Comparison of ENCODE assay signal across 38 cellular contexts in genomic region chr20:8786383-8786782, GRCh38.
"Had no signal": no experiment of that assay in that cellular context is flagged by ENCODE, and none has a peak within 500 bp of the region (broad histone marks: within the 10 kb centered on the region; RNA-seq: fewer than 3 reads in every experiment).

No MANE protein-coding gene starts in this region.

- ATAC-seq: activated naive CD4-positive, alpha-beta T cell treated with anti-CD3 and anti-CD28 coated beads, Interleukin-2, amount 50 U/mL, for 72 hours; activated naive CD8-positive, alpha-beta T cell treated with anti-CD3 and anti-CD28 coated beads, Interleukin-2, amount 50 U/mL, for 24 hours; activated T-cell treated with anti-CD3 and anti-CD28 coated beads, Interleukin-2, amount 50 U/mL, for 4 hours; activated T-cell treated with anti-CD3 and anti-CD28 coated beads, Interleukin-2, amount 50 U/mL, for 72 hours; activated T-helper 17 cell treated with anti-CD3 and anti-CD28 coated beads, Interleukin-2, amount 50 U/mL, for 72 hours; body of pancreas had no signal

- DNase-seq: activated effector memory CD4-positive, alpha-beta T cell treated with anti-CD3 and anti-CD28 coated beads, Interleukin-2, amount 50 U/mL, for 16 hours; activated effector memory CD4-positive, alpha-beta T cell treated with Interleukin-2 at 50 U/mL for 16 hours; activated gamma-delta T cell treated with Interleukin-2 at 50 U/mL for 16 hours; activated naive CD4-positive, alpha-beta T cell; activated naive CD4-positive, alpha-beta T cell treated with anti-CD3 and anti-CD28 coated beads for 36 hours; activated naive CD4-positive, alpha-beta T cell treated with anti-CD3 and anti-CD28 coated beads, Interleukin-2, amount 10 ng/mL, durations not matched to agents 7 days and 5 days; activated naive CD4-positive, alpha-beta T cell treated with anti-CD3 and anti-CD28 coated beads, Interleukin-2, amount 50 U/mL, for 16 hours; activated naive CD4-positive, alpha-beta T cell treated with Interleukin-2 at 50 U/mL for 16 hours; activated naive CD8-positive, alpha-beta T cell treated with anti-CD3 and anti-CD28 coated beads for 36 hours; activated naive CD8-positive, alpha-beta T cell treated with anti-CD3 and anti-CD28 coated beads, Interleukin-2, amount 10 ng/mL, durations not matched to agents 7 days and 5 days; activated naive CD8-positive, alpha-beta T cell treated with anti-CD3 and anti-CD28 coated beads, Interleukin-2, amount 50 U/mL, for 24 hours; activated T-cell treated with anti-CD3 and anti-CD28 coated beads, Interleukin-2, amount 50 U/mL, for 1 hour; activated T-cell treated with anti-CD3 and anti-CD28 coated beads, Interleukin-2, amount 50 U/mL, for 24 hours; activated T-cell treated with anti-CD3 and anti-CD28 coated beads, Interleukin-2, amount 50 U/mL, for 4 hours; activated T-cell treated with anti-CD3 and anti-CD28 coated beads, Interleukin-2, amount 50 U/mL, for 48 hours; activated T-cell treated with anti-CD3 and anti-CD28 coated beads, Interleukin-2, amount 50 U/mL, for 72 hours; adrenal gland; amniotic stem cell; amygdala; anterior cingulate cortex; aorta; body of pancreas; brain microvascular endothelial cell; caudate nucleus; central memory CD4-positive, alpha-beta T cell; cerebellar nuclear complex had no signal

- FAIRE-seq: astrocyte, bronchial epithelial cell had no signal

- H3K27me3 Mint-ChIP-seq: activated naive CD4-positive, alpha-beta T cell treated with anti-CD3 and anti-CD28 coated beads, Interleukin-2, amount 10 ng/mL, durations not matched to agents 7 days and 5 days; activated naive CD8-positive, alpha-beta T cell; activated naive CD8-positive, alpha-beta T cell treated with anti-CD3 and anti-CD28 coated beads for 36 hours; activated naive CD8-positive, alpha-beta T cell treated with anti-CD3 and anti-CD28 coated beads, Interleukin-2, amount 50 U/mL, for 24 hours; activated T-cell treated with anti-CD3 and anti-CD28 coated beads, Interleukin-2, amount 50 U/mL, for 24 hours; activated T-helper 17 cell treated with anti-CD3 and anti-CD28 coated beads, Interleukin-2, amount 50 U/mL, for 72 hours; central memory CD8-positive, alpha-beta T cell had no signal

- H3K4me3 Mint-ChIP-seq: activated naive CD4-positive, alpha-beta T cell treated with anti-CD3 and anti-CD28 coated beads for 36 hours; activated naive CD4-positive, alpha-beta T cell treated with anti-CD3 and anti-CD28 coated beads, Interleukin-2, amount 10 ng/mL, durations not matched to agents 7 days and 5 days; activated naive CD4-positive, alpha-beta T cell treated with anti-CD3 and anti-CD28 coated beads, Interleukin-2, amount 50 U/mL, for 24 hours; activated naive CD8-positive, alpha-beta T cell; activated naive CD8-positive, alpha-beta T cell treated with anti-CD3 and anti-CD28 coated beads for 36 hours; activated naive CD8-positive, alpha-beta T cell treated with anti-CD3 and anti-CD28 coated beads, Interleukin-2, amount 10 ng/mL, durations not matched to agents 7 days and 5 days; activated naive CD8-positive, alpha-beta T cell treated with anti-CD3 and anti-CD28 coated beads, Interleukin-2, amount 50 U/mL, for 24 hours; activated T-cell treated with anti-CD3 and anti-CD28 coated beads, Interleukin-2, amount 50 U/mL, for 24 hours; activated T-cell treated with anti-CD3 and anti-CD28 coated beads, Interleukin-2, amount 50 U/mL, for 4 hours; activated T-cell treated with anti-CD3 and anti-CD28 coated beads, Interleukin-2, amount 50 U/mL, for 72 hours; activated T-helper 1 cell treated with anti-CD3 and anti-CD28 coated beads, Interleukin-12 subunit alpha, Interleukin-12 subunit beta, Interleukin-2, Interleukin-4 antibody, amounts not matched to agents 30 ng/mL and 10 ng/mL and 1 ng/mL, durations not matched to agents 14 hours and 24 hours and 36 hours; activated T-helper 17 cell treated with anti-CD3 and anti-CD28 coated beads, Interleukin-2, amount 50 U/mL, for 72 hours; brain; central memory CD8-positive, alpha-beta T cell had no signal

- H3K4me3 ChIP-seq: adrenal gland, ascending aorta, body of pancreas, cardiac muscle cell had no signal

- H3K9me3 ChIP-seq: adrenal gland, ascending aorta, body of pancreas had no signal

- H3K9me3 Mint-ChIP-seq: activated naive CD4-positive, alpha-beta T cell treated with anti-CD3 and anti-CD28 coated beads for 36 hours; activated naive CD4-positive, alpha-beta T cell treated with anti-CD3 and anti-CD28 coated beads, Interleukin-2, amount 10 ng/mL, durations not matched to agents 7 days and 5 days; activated naive CD4-positive, alpha-beta T cell treated with anti-CD3 and anti-CD28 coated beads, Interleukin-2, amount 50 U/mL, for 24 hours; activated naive CD4-positive, alpha-beta T cell treated with anti-CD3 and anti-CD28 coated beads, Interleukin-2, amount 50 U/mL, for 72 hours; activated naive CD8-positive, alpha-beta T cell treated with anti-CD3 and anti-CD28 coated beads for 36 hours; activated naive CD8-positive, alpha-beta T cell treated with anti-CD3 and anti-CD28 coated beads, Interleukin-2, amount 10 ng/mL, durations not matched to agents 7 days and 5 days; activated naive CD8-positive, alpha-beta T cell treated with anti-CD3 and anti-CD28 coated beads, Interleukin-2, amount 50 U/mL, for 24 hours; activated T-cell treated with anti-CD3 and anti-CD28 coated beads, Interleukin-2, amount 50 U/mL, for 24 hours; activated T-cell treated with anti-CD3 and anti-CD28 coated beads, Interleukin-2, amount 50 U/mL, for 4 hours; activated T-cell treated with anti-CD3 and anti-CD28 coated beads, Interleukin-2, amount 50 U/mL, for 72 hours; activated T-helper 1 cell treated with anti-CD3 and anti-CD28 coated beads, Interleukin-12 subunit alpha, Interleukin-12 subunit beta, Interleukin-2, Interleukin-4 antibody, amounts not matched to agents 30 ng/mL and 10 ng/mL and 1 ng/mL, durations not matched to agents 14 hours and 24 hours and 36 hours; activated T-helper 17 cell treated with anti-CD3 and anti-CD28 coated beads, Interleukin-2, amount 50 U/mL, for 72 hours; activated T-helper 2 cell treated with anti-CD3 and anti-CD28 coated beads, Interferon-gamma antibody, Interleukin-2, Interleukin-4, amounts not matched to agents 10 μg/mL and 5 μg/mL and 100 μg/mL, durations not matched to agents 14 hours and 24 hours and 36 hours; brain; central memory CD8-positive, alpha-beta T cell had no signal

- H3K4me1 ChIP-seq: adrenal gland, body of pancreas had no signal

- H3K27ac Mint-ChIP-seq: activated naive CD4-positive, alpha-beta T cell treated with anti-CD3 and anti-CD28 coated beads for 36 hours; activated naive CD4-positive, alpha-beta T cell treated with anti-CD3 and anti-CD28 coated beads, Interleukin-2, amount 10 ng/mL, durations not matched to agents 7 days and 5 days; activated naive CD4-positive, alpha-beta T cell treated with anti-CD3 and anti-CD28 coated beads, Interleukin-2, amount 50 U/mL, for 24 hours; activated naive CD4-positive, alpha-beta T cell treated with anti-CD3 and anti-CD28 coated beads, Interleukin-2, amount 50 U/mL, for 72 hours; activated naive CD8-positive, alpha-beta T cell; activated naive CD8-positive, alpha-beta T cell treated with anti-CD3 and anti-CD28 coated beads for 36 hours; activated naive CD8-positive, alpha-beta T cell treated with anti-CD3 and anti-CD28 coated beads, Interleukin-2, amount 10 ng/mL, durations not matched to agents 7 days and 5 days; activated naive CD8-positive, alpha-beta T cell treated with anti-CD3 and anti-CD28 coated beads, Interleukin-2, amount 50 U/mL, for 24 hours; activated T-cell treated with anti-CD3 and anti-CD28 coated beads, Interleukin-2, amount 50 U/mL, for 24 hours; activated T-cell treated with anti-CD3 and anti-CD28 coated beads, Interleukin-2, amount 50 U/mL, for 72 hours; activated T-helper 1 cell treated with anti-CD3 and anti-CD28 coated beads, Interleukin-12 subunit alpha, Interleukin-12 subunit beta, Interleukin-2, Interleukin-4 antibody, amounts not matched to agents 30 ng/mL and 10 ng/mL and 1 ng/mL, durations not matched to agents 14 hours and 24 hours and 36 hours; activated T-helper 17 cell treated with anti-CD3 and anti-CD28 coated beads, Interleukin-2, amount 50 U/mL, for 72 hours; activated T-helper 2 cell treated with anti-CD3 and anti-CD28 coated beads, Interferon-gamma antibody, Interleukin-2, Interleukin-4, amounts not matched to agents 10 μg/mL and 5 μg/mL and 100 μg/mL, durations not matched to agents 14 hours and 24 hours and 36 hours; brain had no signal

- H3K4me1 Mint-ChIP-seq: activated naive CD4-positive, alpha-beta T cell treated with anti-CD3 and anti-CD28 coated beads, Interleukin-2, amount 10 ng/mL, durations not matched to agents 7 days and 5 days; activated naive CD4-positive, alpha-beta T cell treated with anti-CD3 and anti-CD28 coated beads, Interleukin-2, amount 50 U/mL, for 24 hours; activated naive CD8-positive, alpha-beta T cell treated with anti-CD3 and anti-CD28 coated beads for 36 hours; activated naive CD8-positive, alpha-beta T cell treated with anti-CD3 and anti-CD28 coated beads, Interleukin-2, amount 10 ng/mL, durations not matched to agents 7 days and 5 days; activated naive CD8-positive, alpha-beta T cell treated with anti-CD3 and anti-CD28 coated beads, Interleukin-2, amount 50 U/mL, for 24 hours; activated T-helper 17 cell treated with anti-CD3 and anti-CD28 coated beads, Interleukin-2, amount 50 U/mL, for 72 hours; brain; central memory CD8-positive, alpha-beta T cell had no signal

- H3K27me3 ChIP-seq: adrenal gland, ascending aorta, body of pancreas, brain microvascular endothelial cell, cardiac muscle cell had no signal

- H3K36me3 Mint-ChIP-seq: activated naive CD4-positive, alpha-beta T cell treated with anti-CD3 and anti-CD28 coated beads, Interleukin-2, amount 10 ng/mL, durations not matched to agents 7 days and 5 days; activated naive CD4-positive, alpha-beta T cell treated with anti-CD3 and anti-CD28 coated beads, Interleukin-2, amount 50 U/mL, for 24 hours; activated naive CD4-positive, alpha-beta T cell treated with anti-CD3 and anti-CD28 coated beads, Interleukin-2, amount 50 U/mL, for 72 hours; activated naive CD8-positive, alpha-beta T cell; activated naive CD8-positive, alpha-beta T cell treated with anti-CD3 and anti-CD28 coated beads for 36 hours; activated naive CD8-positive, alpha-beta T cell treated with anti-CD3 and anti-CD28 coated beads, Interleukin-2, amount 10 ng/mL, durations not matched to agents 7 days and 5 days had no signal

- H3K27ac ChIP-seq: adrenal gland, ascending aorta, body of pancreas, brain microvascular endothelial cell, cardiac muscle cell had no signal

- H3K36me3 ChIP-seq: adrenal gland, ascending aorta, brain microvascular endothelial cell, cardiac muscle cell had no signal
